In the genomic region with DNA sequence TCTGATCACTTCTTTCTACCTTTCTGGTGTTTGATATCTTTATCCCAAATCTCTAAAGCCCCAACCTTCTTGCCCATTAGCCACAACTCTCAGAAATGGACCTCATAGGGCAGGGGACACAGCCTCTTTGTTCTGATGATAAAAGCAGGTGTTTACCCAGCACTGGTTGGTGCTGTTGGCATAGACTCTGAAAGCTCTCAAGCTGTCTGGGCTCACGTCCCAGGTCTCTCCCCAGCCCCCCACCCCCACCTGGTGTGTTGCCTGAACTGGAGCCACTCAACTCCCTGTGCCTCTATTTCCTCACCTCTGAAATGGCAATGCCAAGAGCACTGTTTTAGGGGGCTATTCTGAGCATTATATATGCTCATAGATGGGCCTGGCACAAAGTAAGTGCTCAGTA, we compare ENCODE assay signal across 9 cellular contexts. TPM values are rescaled to one million over a fixed set of nuclear protein-coding genes. Genes with fewer than 3 reads are reported as not detected.
"Had no signal": no experiment of that assay in that cellular context is flagged by ENCODE, and none has a peak within 500 bp of the region (broad histone marks: within the 10 kb centered on the region; RNA-seq: fewer than 3 reads in every experiment).

No MANE protein-coding gene starts in this region.

RNA-seq across cellular contexts. Expression of a gene that starts 6.0 kb away (rescaled TPM):
- total RNA-seq: activated B cell treated with CpG ODN at 0.5 μM for 24 hours; activated CD4-positive, alpha-beta T cell treated with anti-CD3 and anti-CD28 coated beads, Interleukin-2, amount 10 ng/mL, durations not matched to agents 24 days and 14 days; activated CD8-positive, alpha-beta memory T cell treated with anti-CD3 and anti-CD28 coated beads, Interleukin-2, amount 10 ng/mL, durations not matched to agents 7 days and 5 days; activated T-helper 1 cell treated with anti-CD3 and anti-CD28 coated beads, Interleukin-12 subunit alpha, Interleukin-12 subunit beta, Interleukin-2, Interleukin-4 antibody, amounts not matched to agents 30 ng/mL and 10 ng/mL and 1 ng/mL, durations not matched to agents 14 hours and 24 hours and 36 hours; chondrocyte; PC-9 had no signal
- polyA plus RNA-seq: K562 had no signal

RNA-seq across cellular contexts. Expression of a gene that starts 40.4 kb away (rescaled TPM):
- total RNA-seq: activated B cell treated with CpG ODN at 0.5 μM for 24 hours; activated CD4-positive, alpha-beta T cell treated with anti-CD3 and anti-CD28 coated beads, Interleukin-2, amount 10 ng/mL, durations not matched to agents 24 days and 14 days; activated CD8-positive, alpha-beta memory T cell treated with anti-CD3 and anti-CD28 coated beads, Interleukin-2, amount 10 ng/mL, durations not matched to agents 7 days and 5 days; bronchial epithelial cell; chondrocyte; PC-9 had no signal
- polyA plus RNA-seq: aorta had no signal
